Comparison of ENCODE assay signal across 8 cellular contexts in the genomic region with DNA sequence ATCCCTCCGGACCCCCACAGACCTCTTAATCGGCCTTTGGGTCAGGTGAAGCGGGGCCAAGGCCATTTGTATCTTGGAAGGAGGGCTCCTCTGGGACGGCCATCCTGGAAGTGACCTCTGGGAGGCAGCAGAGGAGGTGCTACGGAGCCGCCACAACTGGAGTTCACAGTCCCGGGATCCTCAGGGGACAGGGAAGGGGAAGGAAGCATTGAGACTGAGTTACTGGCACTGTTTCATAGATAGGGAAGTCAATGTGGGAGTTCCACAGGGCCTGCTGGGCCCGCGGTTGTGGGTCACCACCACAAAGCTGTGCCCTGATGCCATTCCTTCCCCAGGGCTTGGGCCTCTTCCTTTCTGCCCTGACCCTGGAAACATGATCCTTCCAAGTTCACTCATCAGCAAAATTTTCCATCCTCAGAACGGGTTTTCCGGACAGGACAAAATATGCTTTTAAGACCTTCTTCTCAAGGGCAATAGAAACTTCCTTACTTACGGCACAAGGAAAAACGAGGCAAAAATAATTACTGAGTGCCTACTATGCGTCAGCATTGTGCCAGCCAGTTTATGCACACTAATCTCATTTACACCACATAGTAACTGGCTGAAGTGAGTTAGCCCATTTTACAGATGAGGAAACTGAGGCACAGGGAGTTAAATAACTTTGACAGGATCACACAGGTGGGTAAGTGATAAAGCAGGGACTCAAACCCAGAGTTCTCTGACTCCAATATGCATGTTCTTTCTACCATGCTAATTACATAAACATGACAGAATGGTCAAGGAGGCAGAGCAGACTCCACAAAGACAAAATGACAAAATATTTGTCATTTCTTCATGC.
DNase-seq lines count a peak whose midpoint lies in the region; ATAC-seq and TF ChIP-seq lines count a peak whose summit lies in the region.

No MANE protein-coding gene starts in this region.

- CTCF ChIA-PET in CD8-positive, alpha-beta memory T cell (lab: Charles Lee), result no interaction called here

- no peak for TF ChIP-seq CTCF in HL-60 (IDR thresholded peaks at IDR 0.05; ENCODE audit: insufficient read depth, low read length)
- peak; percentile 32 to 43 (median 41) for TF ChIP-seq CTCF in testis (IDR thresholded peaks at IDR 0.05)

- no peak for ATAC-seq in stimulated activated naive CD8-positive, alpha-beta T cell treated with anti-CD3 and anti-CD28 coated beads, Interleukin-15, amount 100 ng/mL, for 72 hours
- no peak for ATAC-seq in T-helper 17 cell

- H3K36me3 Mint-ChIP-seq in CD8-positive, alpha-beta memory T cell, result no peaks in the 10 kb centered on the region
- H3K36me3 Mint-ChIP-seq in T-helper 17 cell (ENCODE audit: low read depth), result peaks cover 2% of the 10 kb centered on the region

- H3K4me3 ChIP-seq in HL-60 (replicated peaks; ENCODE audit: insufficient read depth, low read length) (no peak overlapping the region), adipocyte (ENCODE audit: low read length) (no peak overlapping the region), testis (no peak overlapping the region)
- no peak overlapping the region for H3K4me3 ChIP-seq in CD8-positive, alpha-beta memory T cell (ENCODE audit: low read length)

- peaks cover 10% of the 10 kb centered on the region for H3K27me3 Mint-ChIP-seq in stimulated activated naive CD8-positive, alpha-beta T cell treated with anti-CD3 and anti-CD28 coated beads, Interleukin-15, amount 100 ng/mL, for 72 hours
- peaks cover 17 to 40% of the 10 kb centered on the region in 2 donors for H3K27me3 Mint-ChIP-seq in CD8-positive, alpha-beta memory T cell
- H3K27me3 Mint-ChIP-seq in T-helper 17 cell, result peaks cover 73% of the 10 kb centered on the region

- H3K36me3 ChIP-seq in adipocyte (ENCODE audit: control insufficient read depth, insufficient read depth, low read length, severe bottlenecking) (no peaks in the 10 kb centered on the region), testis (ENCODE audit: low read depth, missing control alignments) (no peaks in the 10 kb centered on the region)
- no peaks in the 10 kb centered on the region for H3K36me3 ChIP-seq in CD8-positive, alpha-beta memory T cell (ENCODE audit: insufficient read depth, low read length)

- peak; percentile 9 to 31 for DNase-seq in HL-60 (ENCODE audit: low read depth in 1 of 2, low spot score in 1 of 2)
- peak; percentile 64 for DNase-seq in adipocyte (ENCODE audit: low read depth)
- DNase-seq in hippocampal formation (lab: John Stamatoyannopoulos, UW), result peak; percentile 35 to 36
- peak; percentile 74 for DNase-seq in testis
- no peak for DNase-seq in stimulated activated naive CD8-positive, alpha-beta T cell treated with anti-CD3 and anti-CD28 coated beads, Interleukin-15, amount 100 ng/mL, for 72 hours
- DNase-seq in CD8-positive, alpha-beta memory T cell, result no peak
- DNase-seq in activated CD4-positive, alpha-beta T cell treated with anti-CD3 and anti-CD28 coated beads for 1 hour, result no peak
- no peak for DNase-seq in T-helper 17 cell

- H3K27me3 ChIP-seq in HL-60 (ENCODE audit: insufficient read depth, poor library complexity, severe bottlenecking) (no peaks in the 10 kb centered on the region), adipocyte (replicated peaks; ENCODE audit: control insufficient read depth, insufficient read depth, low read length) (peaks cover 34% of the 10 kb centered on the region), testis (no peaks in the 10 kb centered on the region)
- H3K27me3 ChIP-seq in CD8-positive, alpha-beta memory T cell (ENCODE audit: insufficient read depth, low read length, poor library complexity, severe bottlenecking), result peaks cover 9% of the 10 kb centered on the region

- H3K27ac Mint-ChIP-seq in stimulated activated naive CD8-positive, alpha-beta T cell treated with anti-CD3 and anti-CD28 coated beads, Interleukin-15, amount 100 ng/mL, for 72 hours, result no peak overlapping the region
- H3K27ac Mint-ChIP-seq in CD8-positive, alpha-beta memory T cell, result no peak overlapping the region
- H3K27ac Mint-ChIP-seq in T-helper 17 cell, result no peak overlapping the region

- H3K4me1 Mint-ChIP-seq in stimulated activated naive CD8-positive, alpha-beta T cell treated with anti-CD3 and anti-CD28 coated beads, Interleukin-15, amount 100 ng/mL, for 72 hours, result no peaks in the 10 kb centered on the region
- no peaks in the 10 kb centered on the region for H3K4me1 Mint-ChIP-seq in CD8-positive, alpha-beta memory T cell
- H3K4me1 Mint-ChIP-seq in T-helper 17 cell, result peaks cover 2% of the 10 kb centered on the region

- no peak overlapping the region for H3K4me3 Mint-ChIP-seq in stimulated activated naive CD8-positive, alpha-beta T cell treated with anti-CD3 and anti-CD28 coated beads, Interleukin-15, amount 100 ng/mL, for 72 hours
- no peak overlapping the region for H3K4me3 Mint-ChIP-seq in CD8-positive, alpha-beta memory T cell
- H3K4me3 Mint-ChIP-seq in T-helper 17 cell, result no peak overlapping the region

- H3K27ac ChIP-seq in HL-60 (replicated peaks) (no peak overlapping the region), testis (no peak overlapping the region)
- H3K27ac ChIP-seq in CD8-positive, alpha-beta memory T cell (ENCODE audit: low read depth, low read length), result no peak overlapping the region

- POLR2A ChIA-PET in CD8-positive, alpha-beta memory T cell (lab: Charles Lee), result no interaction called here

- no peak overlapping the region for H3K9ac ChIP-seq in adipocyte (ENCODE audit: low read length)

- H3K9me3 ChIP-seq in adipocyte (ENCODE audit: control insufficient read depth, low read length) (no peaks in the 10 kb centered on the region), testis (no peaks in the 10 kb centered on the region), T-helper 17 cell (ENCODE audit: control insufficient read depth, low read length, poor library complexity, severe bottlenecking) (peaks cover 2% of the 10 kb centered on the region)
- no peaks in the 10 kb centered on the region for H3K9me3 ChIP-seq in CD8-positive, alpha-beta memory T cell (ENCODE audit: low read length)

- H3K4me1 ChIP-seq in adipocyte (ENCODE audit: control insufficient read depth, insufficient read depth, low read length) (no peaks in the 10 kb centered on the region), testis (peaks cover 33% of the 10 kb centered on the region)
- H3K4me1 ChIP-seq in CD8-positive, alpha-beta memory T cell (ENCODE audit: insufficient read depth, low read length), result no peaks in the 10 kb centered on the region

- WGBS in testis, 2 donors, result 39 to 43% methylated on average over 9 to 14 of the region's 14 CpGs

- TF ChIP-seq POLR2A in testis (IDR thresholded peaks at IDR 0.05), result no peak

- intact Hi-C loops in testis (cut with DNase I; ENCODE audit: low total_unique reads), result loop anchor here (10.0 kb wide), 1 partner anchor 140 kb away; a partner anchor contains a TSS

- no peaks in the 10 kb centered on the region for H3K9me3 Mint-ChIP-seq in stimulated activated naive CD8-positive, alpha-beta T cell treated with anti-CD3 and anti-CD28 coated beads, Interleukin-15, amount 100 ng/mL, for 72 hours
- H3K9me3 Mint-ChIP-seq in CD8-positive, alpha-beta memory T cell, result no peaks in the 10 kb centered on the region

Comparison
In these comparisons a context has a peak if more than half of its experiments do, and no peak if none do; other contexts are left out.
1. DNase-seq: peak in HL-60 (2 of 2), adipocyte (single experiment), hippocampal formation (2 of 2) and testis (single experiment); none in stimulated activated naive CD8-positive, alpha-beta T cell treated with anti-CD3 and anti-CD28 coated beads, Interleukin-15, amount 100 ng/mL, for 72 hours (0 of 2), CD8-positive, alpha-beta memory T cell (0 of 5), activated CD4-positive, alpha-beta T cell treated with anti-CD3 and anti-CD28 coated beads for 1 hour (single experiment) and T-helper 17 cell (0 of 3).